13 cellular contexts compared by ENCODE assay signal in the genomic region with DNA sequence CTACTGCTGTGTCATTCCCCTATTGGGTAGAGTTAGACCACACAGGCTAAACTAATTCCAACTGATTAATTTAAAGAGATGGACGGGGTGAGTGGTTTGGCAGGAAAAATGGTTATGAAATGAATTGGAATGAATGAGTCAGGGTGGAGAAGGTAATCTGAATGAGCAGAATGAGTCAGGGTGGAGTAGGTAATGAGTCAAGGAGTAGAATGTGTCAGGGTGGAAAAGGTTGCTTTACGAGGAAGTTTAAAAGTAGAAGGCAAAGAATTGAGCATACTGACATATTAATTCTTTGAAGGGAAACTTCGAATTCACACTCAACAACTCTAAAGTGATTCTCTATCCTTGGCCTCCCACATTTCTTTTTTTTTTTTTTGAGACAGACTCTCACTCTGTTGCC. TPM values are rescaled to one million over a fixed set of nuclear protein-coding genes. Genes with fewer than 3 reads are reported as not detected.
DNase-seq lines count a peak whose midpoint lies in the region; ATAC-seq and TF ChIP-seq lines count a peak whose summit lies in the region.
"Had no signal": no experiment of that assay in that cellular context is flagged by ENCODE, and none has a peak within 500 bp of the region (broad histone marks: within the 10 kb centered on the region; RNA-seq: fewer than 3 reads in every experiment).

No MANE protein-coding gene starts in this region.

- peaks cover 2% of the 10 kb centered on the region for H3K4me1 ChIP-seq in fibroblast of lung (ENCODE audit: control insufficient read depth, extremely low read depth, insufficient read depth, low read length)
- H3K4me1 ChIP-seq: BLaER1, heart right ventricle had no signal

- peak overlapping the region; percentile 63 for H3K27ac Mint-ChIP-seq in activated naive CD4-positive, alpha-beta T cell treated with anti-CD3 and anti-CD28 coated beads for 36 hours
- H3K27ac Mint-ChIP-seq in type B pancreatic cell = peak overlapping the region; percentile 83
- H3K27ac Mint-ChIP-seq: activated CD8-positive, alpha-beta memory T cell treated with anti-CD3 and anti-CD28 coated beads, Interleukin-2, amount 10 ng/mL, durations not matched to agents 7 days and 5 days had no signal

- peaks cover 3% of the 10 kb centered on the region for H3K4me1 Mint-ChIP-seq in activated naive CD4-positive, alpha-beta T cell treated with anti-CD3 and anti-CD28 coated beads for 36 hours (ENCODE audit: low read depth)
- no peaks in the 10 kb centered on the region for H3K4me1 Mint-ChIP-seq in type B pancreatic cell (ENCODE audit: unreplicated experiment)

- no peak overlapping the region for H3K4me3 Mint-ChIP-seq in activated naive CD4-positive, alpha-beta T cell treated with anti-CD3 and anti-CD28 coated beads for 36 hours
- H3K4me3 Mint-ChIP-seq in type B pancreatic cell = peak overlapping the region; percentile 29
- H3K4me3 Mint-ChIP-seq: activated CD8-positive, alpha-beta memory T cell treated with anti-CD3 and anti-CD28 coated beads, Interleukin-2, amount 10 ng/mL, durations not matched to agents 7 days and 5 days had no signal

- H3K4me2 ChIP-seq in fibroblast of lung (ENCODE audit: extremely low read depth, insufficient read depth, low read length) = no peak overlapping the region
- H3K4me2 ChIP-seq: BLaER1 had no signal

- no peak for DNase-seq in activated naive CD4-positive, alpha-beta T cell treated with anti-CD3 and anti-CD28 coated beads for 36 hours
- no peak for DNase-seq in activated naive CD4-positive, alpha-beta T cell treated with Interleukin-2 at 50 U/mL for 16 hours
- peak; percentile 66 to 94 for DNase-seq in SW 1271 (lab: John Stamatoyannopoulos, UW)
- peak; percentile 72 to 92 for DNase-seq in fibroblast of lung (ENCODE audit: low read depth in 2 of 2)
- DNase-seq in type B pancreatic cell (ENCODE audit: extremely low spot score, unreplicated experiment) = no peak
- no peak for DNase-seq in Right ventricle myocardium superior
- DNase-seq in germinal center (ENCODE audit: low spot score) = no peak
- DNase-seq: activated CD8-positive, alpha-beta memory T cell treated with anti-CD3 and anti-CD28 coated beads, Interleukin-2, amount 10 ng/mL, durations not matched to agents 7 days and 5 days; heart right ventricle; NCI-H1105; NCI-H774 had no signal

- H2AFZ ChIP-seq in fibroblast of lung (ENCODE audit: low read length) = no peak overlapping the region

- peaks cover 2% of the 10 kb centered on the region for H3K27me3 ChIP-seq in fibroblast of lung (ENCODE audit: control insufficient read depth, insufficient read depth, low read length)
- H3K27me3 ChIP-seq: BLaER1 had no signal

- ATAC-seq in Right ventricle myocardium superior (ENCODE audit: poor library complexity) (no peak), HG03175 (IDR thresholded peaks at IDR 0.05; ENCODE audit: unreplicated experiment) (no peak)
- ATAC-seq: activated CD8-positive, alpha-beta memory T cell treated with anti-CD3 and anti-CD28 coated beads, Interleukin-2, amount 10 ng/mL, durations not matched to agents 7 days and 5 days; heart right ventricle had no signal

- peaks cover 12% of the 10 kb centered on the region for H3K36me3 Mint-ChIP-seq in activated naive CD4-positive, alpha-beta T cell treated with anti-CD3 and anti-CD28 coated beads for 36 hours (ENCODE audit: low read depth)
- no peaks in the 10 kb centered on the region for H3K36me3 Mint-ChIP-seq in type B pancreatic cell

- H3K36me3 ChIP-seq in fibroblast of lung (ENCODE audit: control insufficient read depth, insufficient read depth, low read length) = no peaks in the 10 kb centered on the region
- H3K36me3 ChIP-seq: BLaER1, heart right ventricle had no signal

- intact Hi-C loops in activated naive CD4-positive, alpha-beta T cell treated with anti-CD3 and anti-CD28 coated beads for 36 hours (cut with micrococcal nuclease) = loop anchor here (1.0 kb wide), 1 partner anchor 19 kb away; no protein-coding TSS in a partner anchor
- intact Hi-C loops in Right ventricle myocardium superior (cut with DNase I) = no loop called here

- CTCF ChIA-PET in activated naive CD4-positive, alpha-beta T cell treated with anti-CD3 and anti-CD28 coated beads for 36 hours (lab: Charles Lee) = no interaction called here

- H3K27ac ChIP-seq in fibroblast of lung (ENCODE audit: insufficient read depth, low read length) = no peak overlapping the region
- H3K27ac ChIP-seq: BLaER1, heart right ventricle had no signal

- no peaks in the 10 kb centered on the region for H4K20me1 ChIP-seq in fibroblast of lung (ENCODE audit: control insufficient read depth, extremely low read depth, insufficient read depth, low read length)
- H4K20me1 ChIP-seq: BLaER1 had no signal

- no peaks in the 10 kb centered on the region for H3K9me3 ChIP-seq in fibroblast of lung (ENCODE audit: control insufficient read depth, insufficient read depth, low read depth, low read length)

- H3K9ac ChIP-seq in fibroblast of lung (ENCODE audit: insufficient read depth, low read length) = no peak overlapping the region
- H3K9ac ChIP-seq: BLaER1 had no signal

- peaks cover 19% of the 10 kb centered on the region for H3K9me3 Mint-ChIP-seq in activated naive CD4-positive, alpha-beta T cell treated with anti-CD3 and anti-CD28 coated beads for 36 hours
- H3K9me3 Mint-ChIP-seq in type B pancreatic cell = peaks cover 9% of the 10 kb centered on the region

- no peak for TF ChIP-seq CTCF in fibroblast of lung (conservative IDR thresholded peaks at IDR 0.05 in 1 of 2, IDR thresholded peaks at IDR 0.05 in 1 of 2; ENCODE audit: low read depth in 1 of 2, low read length in 2 of 2)
- no peak for TF ChIP-seq CTCF in type B pancreatic cell (conservative IDR thresholded peaks at IDR 0.05)

- peaks cover 4% of the 10 kb centered on the region for H3K27me3 Mint-ChIP-seq in activated naive CD4-positive, alpha-beta T cell treated with anti-CD3 and anti-CD28 coated beads for 36 hours (ENCODE audit: low read depth)
- H3K27me3 Mint-ChIP-seq in type B pancreatic cell = peaks cover 18% of the 10 kb centered on the region

- no peak overlapping the region for H3K4me3 ChIP-seq in fibroblast of lung (replicated peaks in 1 of 4; ENCODE audit: control extremely low read depth in 1 of 4, insufficient read depth in 1 of 4, low read depth in 3 of 4, low read length in 4 of 4)
- H3K4me3 ChIP-seq: BLaER1, heart right ventricle had no signal

- H3K79me2 ChIP-seq in fibroblast of lung (ENCODE audit: control insufficient read depth, insufficient read depth, low read length) = no peaks in the 10 kb centered on the region

RNA-seq across cellular contexts. Expression of a gene that starts 12.7 kb away (rescaled TPM):
- total RNA-seq in activated naive CD4-positive, alpha-beta T cell treated with anti-CD3 and anti-CD28 coated beads for 36 hours = 10 to 100 TPM; 57.1 to 60.1 TPM
- 38.8 and 53.3 TPM in 2 replicates for total RNA-seq in fibroblast of lung
- polyA plus RNA-seq in fibroblast of lung = 3.7 and 4.2 TPM in 2 replicates
- polyA plus RNA-seq in fibroblast of lung (2012) = 4.3 and 4.5 TPM in 2 replicates
- polyA minus RNA-seq in fibroblast of lung (ENCODE audit: low replicate concordance) = 9.5 and 11.7 TPM in 2 replicates
- 58.7 and 60.0 TPM in 2 replicates for total RNA-seq in type B pancreatic cell (ENCODE audit: low replicate concordance)
- 16.7 TPM for total RNA-seq in Right ventricle myocardium superior

RNA-seq across cellular contexts. Expression of a gene that starts 24.0 kb away (rescaled TPM):
- 10 to 100 TPM; 28.7 to 29.4 TPM for total RNA-seq in activated naive CD4-positive, alpha-beta T cell treated with anti-CD3 and anti-CD28 coated beads for 36 hours
- total RNA-seq in fibroblast of lung (52.6 and 53.5 TPM in 2 replicates), type B pancreatic cell (ENCODE audit: low replicate concordance) (86.2 and 93.7 TPM in 2 replicates), Right ventricle myocardium superior (18.5 TPM)
- 26.7 and 34.1 TPM in 2 replicates for polyA plus RNA-seq in fibroblast of lung
- polyA plus RNA-seq in fibroblast of lung (2012) = 23.3 and 32.7 TPM in 2 replicates
- polyA minus RNA-seq in fibroblast of lung (ENCODE audit: low replicate concordance) = 8.0 and 39.7 TPM in 2 replicates

RNA-seq across cellular contexts. Expression of a gene that starts 58.6 kb away (rescaled TPM):
- 10 to 100 TPM; 11.2 to 12.3 TPM for total RNA-seq in activated naive CD4-positive, alpha-beta T cell treated with anti-CD3 and anti-CD28 coated beads for 36 hours
- total RNA-seq in fibroblast of lung (28.9 and 29.8 TPM in 2 replicates), type B pancreatic cell (ENCODE audit: low replicate concordance) (26.7 and 32.1 TPM in 2 replicates), Right ventricle myocardium superior (11.7 TPM)
- 10.1 and 12.4 TPM in 2 replicates for polyA plus RNA-seq in fibroblast of lung
- 6.4 and 7.2 TPM in 2 replicates for polyA plus RNA-seq in fibroblast of lung (2012)
- 4.6 and 4.7 TPM in 2 replicates for polyA minus RNA-seq in fibroblast of lung (ENCODE audit: low replicate concordance)

Comparison
In these comparisons a context has a peak if more than half of its experiments do, and no peak if none do; other contexts are left out.
1. DNase-seq: peak in SW 1271 (2 of 2) and fibroblast of lung (2 of 2); none in activated naive CD4-positive, alpha-beta T cell treated with anti-CD3 and anti-CD28 coated beads for 36 hours (single experiment), activated naive CD4-positive, alpha-beta T cell treated with Interleukin-2 at 50 U/mL for 16 hours (single experiment), type B pancreatic cell (single experiment), Right ventricle myocardium superior (single experiment) and germinal center (single experiment).